Comparison of ENCODE assay signal across 1 cellular context in genomic region chr10:101814466-101815041, GRCh38.
TF ChIP-seq lines count a peak whose summit lies in the region.

No MANE protein-coding gene starts in this region.

TF ChIP-seq in HepG2, 621 proteins besides CTCF, POLR2A, EP300 and RAD21:
- TF ChIP-seq NFKBIZ (CRISPR knock-in tag; IDR thresholded peaks at IDR 0.05) (no peak), ZNF3 (CRISPR knock-in tag; IDR thresholded peaks at IDR 0.05) (no peak), SRSF4 (IDR thresholded peaks at IDR 0.05; ENCODE audit: low read depth, low read length, poor library complexity, severe bottlenecking) (no peak), ZNF770 (CRISPR knock-in tag; IDR thresholded peaks at IDR 0.05) (peak; percentile 87)
- TF ChIP-seq, protein P1, sequence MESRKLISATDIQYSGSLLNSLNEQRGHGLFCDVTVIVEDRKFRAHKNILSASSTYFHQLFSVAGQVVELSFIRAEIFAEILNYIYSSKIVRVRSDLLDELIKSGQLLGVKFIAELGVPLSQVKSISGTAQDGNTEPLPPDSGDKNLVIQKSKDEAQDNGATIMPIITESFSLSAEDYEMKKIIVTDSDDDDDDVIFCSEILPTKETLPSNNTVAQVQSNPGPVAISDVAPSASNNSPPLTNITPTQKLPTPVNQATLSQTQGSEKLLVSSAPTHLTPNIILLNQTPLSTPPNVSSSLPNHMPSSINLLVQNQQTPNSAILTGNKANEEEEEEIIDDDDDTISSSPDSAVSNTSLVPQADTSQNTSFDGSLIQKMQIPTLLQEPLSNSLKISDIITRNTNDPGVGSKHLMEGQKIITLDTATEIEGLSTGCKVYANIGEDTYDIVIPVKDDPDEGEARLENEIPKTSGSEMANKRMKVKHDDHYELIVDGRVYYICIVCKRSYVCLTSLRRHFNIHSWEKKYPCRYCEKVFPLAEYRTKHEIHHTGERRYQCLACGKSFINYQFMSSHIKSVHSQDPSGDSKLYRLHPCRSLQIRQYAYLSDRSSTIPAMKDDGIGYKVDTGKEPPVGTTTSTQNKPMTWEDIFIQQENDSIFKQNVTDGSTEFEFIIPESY (CRISPR knock-in tag; IDR thresholded peaks at IDR 0.05): peak; percentile 62; the same call in 1 of the 2 replicates
